ENCODE assay signal across 11 cellular contexts in genomic region chr2:209496586-209496982, GRCh38.
DNase-seq lines count a peak whose midpoint lies in the region; ATAC-seq and TF ChIP-seq lines count a peak whose summit lies in the region.
"Had no signal": no experiment of that assay in that cellular context is flagged by ENCODE, and none has a peak within 500 bp of the region (broad histone marks: within the 10 kb centered on the region; RNA-seq: fewer than 3 reads in every experiment).

No MANE protein-coding gene starts in this region.

- POLR2A ChIA-PET in RWPE1 (lab: Yijun Ruan, JAX; ENCODE audit: low non-redundant PET): no interaction called here

- H3K9me3 ChIP-seq in left lung: peaks cover 0 to 10% of the 10 kb centered on the region in 2 donors

- DNase-seq in NCI-H2196 treated with DMSO at 0.1 percent for 48 hours (lab: John Stamatoyannopoulos, UW; ENCODE audit: unreplicated experiment) (peak; percentile 13), coronary artery (ENCODE audit: low spot score) (no peak), left lung (no peak), type B pancreatic cell (ENCODE audit: extremely low spot score, unreplicated experiment) (no peak), RWPE1 (ENCODE audit: low spot score) (no peak), middle frontal gyrus (ENCODE audit: extremely low spot score, low spot score) (no peak)
- no peak for DNase-seq in activated effector memory CD4-positive, alpha-beta T cell treated with anti-CD3 and anti-CD28 coated beads, Interleukin-2, amount 50 U/mL, for 16 hours
- DNase-seq: activated naive CD4-positive, alpha-beta T cell; KG1; naive B cell had no signal

- TF ChIP-seq CTCF in coronary artery (IDR thresholded peaks at IDR 0.05) (no peak), left lung (IDR thresholded peaks at IDR 0.05) (no peak), type B pancreatic cell (conservative IDR thresholded peaks at IDR 0.05) (no peak), RWPE1 (conservative IDR thresholded peaks at IDR 0.05; ENCODE audit: low read depth) (no peak)

- peaks cover 3% of the 10 kb centered on the region for H3K27me3 Mint-ChIP-seq in type B pancreatic cell
- H3K27me3 Mint-ChIP-seq: naive B cell had no signal

- H3K4me3 ChIP-seq in coronary artery (peak overlapping the region; percentile 39), left lung (no peak overlapping the region)

- ATAC-seq in left lung: peak; percentile 14
- ATAC-seq: WTC11 had no signal

- H3K27ac ChIP-seq in coronary artery (peak overlapping the region; percentile 64 to 92), left lung (peak overlapping the region; percentile 64 to 73), RWPE1 (no peak overlapping the region)

- intact Hi-C loops in left lung (cut with DNase I): no loop called here

- no peaks in the 10 kb centered on the region for H3K36me3 ChIP-seq in left lung

- H3K4me1 ChIP-seq in left lung: peaks cover 9 to 13% of the 10 kb centered on the region in 2 donors

- no peak overlapping the region for H3K4me3 Mint-ChIP-seq in type B pancreatic cell
- H3K4me3 Mint-ChIP-seq: naive B cell, WTC11 had no signal

- H3K27me3 ChIP-seq in left lung: no peaks in the 10 kb centered on the region

- peak overlapping the region; percentile 22 for H3K27ac Mint-ChIP-seq in type B pancreatic cell
- H3K27ac Mint-ChIP-seq: WTC11 had no signal

- CTCF ChIA-PET in RWPE1 (lab: Yijun Ruan, JAX): no interaction called here

- peaks cover 17% of the 10 kb centered on the region for H3K4me1 Mint-ChIP-seq in type B pancreatic cell (ENCODE audit: unreplicated experiment)

- peaks cover 8% of the 10 kb centered on the region for H3K36me3 Mint-ChIP-seq in type B pancreatic cell

- peaks cover under 1% of the 10 kb centered on the region for H3K9me3 Mint-ChIP-seq in type B pancreatic cell
